24 cellular contexts compared by ENCODE assay signal in genomic region chr14:101040538-101041442, GRCh38.
DNase-seq lines count a peak whose midpoint lies in the region; ATAC-seq and TF ChIP-seq lines count a peak whose summit lies in the region.
"Had no signal": no experiment of that assay in that cellular context is flagged by ENCODE, and none has a peak within 500 bp of the region (broad histone marks: within the 10 kb centered on the region; RNA-seq: fewer than 3 reads in every experiment).

No MANE protein-coding gene starts in this region.

- H3K79me2 ChIP-seq in osteoblast (ENCODE audit: insufficient read depth, low read length): peaks cover 20% of the 10 kb centered on the region

- H3K4me3 Mint-ChIP-seq in chondrocyte (ENCODE audit: unreplicated experiment) (no peak overlapping the region), endodermal cell (no peak overlapping the region)
- H3K4me3 Mint-ChIP-seq: CD4-positive, alpha-beta T cell had no signal

- peaks cover 4% of the 10 kb centered on the region for H4K20me1 ChIP-seq in osteoblast (ENCODE audit: insufficient read depth, low read length)

- H3K36me3 Mint-ChIP-seq in chondrocyte (ENCODE audit: low read depth) (no peaks in the 10 kb centered on the region), endodermal cell (ENCODE audit: low read depth) (no peaks in the 10 kb centered on the region)

- H3K9ac ChIP-seq in endodermal cell (ENCODE audit: extremely low read depth, low read length, poor library complexity, severe bottlenecking): no peak overlapping the region
- H3K9ac ChIP-seq: GM23248, KMS-11 had no signal

- no peak overlapping the region for H3K4me3 ChIP-seq in osteoblast (ENCODE audit: insufficient read depth, low read length)
- no peak overlapping the region for H3K4me3 ChIP-seq in endodermal cell (ENCODE audit: low read length)
- H3K4me3 ChIP-seq: GM12878, GM23248 had no signal

- H3K4me1 Mint-ChIP-seq in chondrocyte (ENCODE audit: low read depth) (peaks cover 3% of the 10 kb centered on the region), endodermal cell (peaks cover 6% of the 10 kb centered on the region)

- H3K36me3 ChIP-seq in osteoblast (ENCODE audit: insufficient read depth, low read length) (peaks cover 79% of the 10 kb centered on the region), endodermal cell (ENCODE audit: control insufficient read depth, insufficient read depth, low read length) (no peaks in the 10 kb centered on the region)

- H3K4me1 ChIP-seq in osteoblast (ENCODE audit: insufficient read depth, low read length): no peaks in the 10 kb centered on the region
- H3K4me1 ChIP-seq in endodermal cell (ENCODE audit: control insufficient read depth, insufficient read depth, low read length): peaks cover 4% of the 10 kb centered on the region

- H3K27ac ChIP-seq in osteoblast (ENCODE audit: low read depth, low read length): no peak overlapping the region
- no peak overlapping the region for H3K27ac ChIP-seq in endodermal cell (ENCODE audit: low read depth, low read length)
- H3K27ac ChIP-seq: GM23248, HL-60, KMS-11, RWPE1 had no signal

- H2AFZ ChIP-seq in osteoblast (ENCODE audit: low read length): no peak overlapping the region
- H2AFZ ChIP-seq: GM23248 had no signal

- H3K4me2 ChIP-seq in osteoblast (ENCODE audit: insufficient read depth, low read length): no peak overlapping the region
- H3K4me2 ChIP-seq: KMS-11 had no signal

- 90 to 92% methylated on average over 20 to 21 of the region's 21 CpGs for WGBS in endodermal cell (ENCODE audit: insufficient coverage in 1 of 2, insufficient read length in 1 of 2), 2 experiments

- ATAC-seq in HG02571 (IDR thresholded peaks at IDR 0.05; ENCODE audit: unreplicated experiment): no peak
- ATAC-seq: GM12878, SK-N-SH treated with all-trans-retinoic acid at 6 μM for 48 hours had no signal

- DNase-seq in NCI-H345 treated with DMSO at 0.1 percent for 48 hours (lab: John Stamatoyannopoulos, UW; ENCODE audit: unreplicated experiment): peak; percentile 79
- DNase-seq in chondrocyte (ENCODE audit: low spot score): peak; percentile 33
- DNase-seq in osteoblast (ENCODE audit: insufficient read length, low spot score, missing footprints): peak; percentile 65
- DNase-seq in mesenteric fat pad (ENCODE audit: low spot score): no peak
- no peak for DNase-seq in endodermal cell
- DNase-seq in glomerular visceral epithelial cell (ENCODE audit: extremely low spot score): no peak
- DNase-seq: CD4-positive, alpha-beta T cell; COR-L47; DMS 273 treated with DMSO at 0.1 percent for 48 hours; DND-41; GM23248; HCEC 1CT; IMR-90; NCI-H1105; NCI-H2081; NCI-H2171 treated with DMSO at 0.1 percent for 48 hours; NCI-H446 treated with DMSO at 0.1 percent for 48 hours; NCI-H748 treated with DMSO at 0.1 percent for 48 hours had no signal

- H3K9me3 ChIP-seq in osteoblast (ENCODE audit: low read depth, low read length) (no peaks in the 10 kb centered on the region), endodermal cell (ENCODE audit: control insufficient read depth, low read length) (no peaks in the 10 kb centered on the region)

- TF ChIP-seq CTCF in chondrocyte (IDR thresholded peaks at IDR 0.05): no peak
- no peak for TF ChIP-seq CTCF in osteoblast (IDR thresholded peaks at IDR 0.05; ENCODE audit: extremely low read depth, low read depth, low read length)
- TF ChIP-seq CTCF in endodermal cell (conservative IDR thresholded peaks at IDR 0.05): no peak

- H3K27me3 ChIP-seq in osteoblast (ENCODE audit: insufficient read depth, low read length) (no peaks in the 10 kb centered on the region), endodermal cell (ENCODE audit: control insufficient read depth, insufficient read depth, low read length, poor library complexity, severe bottlenecking) (no peaks in the 10 kb centered on the region)

- no peak overlapping the region for H3K27ac Mint-ChIP-seq in chondrocyte (ENCODE audit: unreplicated experiment)
- no peak overlapping the region for H3K27ac Mint-ChIP-seq in endodermal cell
- H3K27ac Mint-ChIP-seq: CD4-positive, alpha-beta T cell had no signal

- H3K9me3 Mint-ChIP-seq in chondrocyte (ENCODE audit: low read depth) (no peaks in the 10 kb centered on the region), endodermal cell (no peaks in the 10 kb centered on the region)
- H3K9me3 Mint-ChIP-seq: CD4-positive, alpha-beta T cell had no signal

- no peaks in the 10 kb centered on the region for H3K27me3 Mint-ChIP-seq in chondrocyte (ENCODE audit: low read depth)
- peaks cover 2% of the 10 kb centered on the region for H3K27me3 Mint-ChIP-seq in endodermal cell (ENCODE audit: insufficient read depth)
- H3K27me3 Mint-ChIP-seq: CD4-positive, alpha-beta T cell had no signal

Comparison
In these comparisons a context has a peak if more than half of its experiments do, and no peak if none do; other contexts are left out.
1. DNase-seq: peak in NCI-H345 treated with DMSO at 0.1 percent for 48 hours (single experiment), chondrocyte (single experiment) and osteoblast (single experiment); none in mesenteric fat pad (single experiment), endodermal cell (single experiment) and glomerular visceral epithelial cell (single experiment).